1 cellular context compared by ENCODE assay signal in genomic region chr1:248872752-248873408, GRCh38.
TF ChIP-seq lines count a peak whose summit lies in the region.

No MANE protein-coding gene starts in this region.

TF ChIP-seq in GM12878, 131 proteins besides CTCF, POLR2A, EP300 and RAD21 (continued from another document):
- 0 out of 2 replicates have a peak, but pooled peaks have one; percentile 23 for TF ChIP-seq RAD51 (IDR thresholded peaks at IDR 0.05)
- no peak for TF ChIP-seq MTA2 (IDR thresholded peaks at IDR 0.05; ENCODE audit: low read depth)
- no peak for TF ChIP-seq ZNF207 (IDR thresholded peaks at IDR 0.05; ENCODE audit: borderline replicate concordance)
- TF ChIP-seq CREB1 (IDR thresholded peaks at IDR 0.05; ENCODE audit: low read depth) = no peak
- TF ChIP-seq, protein P1, sequence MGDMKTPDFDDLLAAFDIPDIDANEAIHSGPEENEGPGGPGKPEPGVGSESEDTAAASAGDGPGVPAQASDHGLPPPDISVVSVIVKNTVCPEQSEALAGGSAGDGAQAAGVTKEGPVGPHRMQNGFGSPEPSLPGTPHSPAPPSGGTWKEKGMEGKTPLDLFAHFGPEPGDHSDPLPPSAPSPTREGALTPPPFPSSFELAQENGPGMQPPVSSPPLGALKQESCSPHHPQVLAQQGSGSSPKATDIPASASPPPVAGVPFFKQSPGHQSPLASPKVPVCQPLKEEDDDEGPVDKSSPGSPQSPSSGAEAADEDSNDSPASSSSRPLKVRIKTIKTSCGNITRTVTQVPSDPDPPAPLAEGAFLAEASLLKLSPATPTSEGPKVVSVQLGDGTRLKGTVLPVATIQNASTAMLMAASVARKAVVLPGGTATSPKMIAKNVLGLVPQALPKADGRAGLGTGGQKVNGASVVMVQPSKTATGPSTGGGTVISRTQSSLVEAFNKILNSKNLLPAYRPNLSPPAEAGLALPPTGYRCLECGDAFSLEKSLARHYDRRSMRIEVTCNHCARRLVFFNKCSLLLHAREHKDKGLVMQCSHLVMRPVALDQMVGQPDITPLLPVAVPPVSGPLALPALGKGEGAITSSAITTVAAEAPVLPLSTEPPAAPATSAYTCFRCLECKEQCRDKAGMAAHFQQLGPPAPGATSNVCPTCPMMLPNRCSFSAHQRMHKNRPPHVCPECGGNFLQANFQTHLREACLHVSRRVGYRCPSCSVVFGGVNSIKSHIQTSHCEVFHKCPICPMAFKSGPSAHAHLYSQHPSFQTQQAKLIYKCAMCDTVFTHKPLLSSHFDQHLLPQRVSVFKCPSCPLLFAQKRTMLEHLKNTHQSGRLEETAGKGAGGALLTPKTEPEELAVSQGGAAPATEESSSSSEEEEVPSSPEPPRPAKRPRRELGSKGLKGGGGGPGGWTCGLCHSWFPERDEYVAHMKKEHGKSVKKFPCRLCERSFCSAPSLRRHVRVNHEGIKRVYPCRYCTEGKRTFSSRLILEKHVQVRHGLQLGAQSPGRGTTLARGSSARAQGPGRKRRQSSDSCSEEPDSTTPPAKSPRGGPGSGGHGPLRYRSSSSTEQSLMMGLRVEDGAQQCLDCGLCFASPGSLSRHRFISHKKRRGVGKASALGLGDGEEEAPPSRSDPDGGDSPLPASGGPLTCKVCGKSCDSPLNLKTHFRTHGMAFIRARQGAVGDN (IDR thresholded peaks at IDR 0.05) = peak; percentile 55; the same call in 1 of the 2 replicates
- peak; percentile 35 for TF ChIP-seq KLF5 (IDR thresholded peaks at IDR 0.05; ENCODE audit: partially characterized antibody)
- TF ChIP-seq, protein P2, sequence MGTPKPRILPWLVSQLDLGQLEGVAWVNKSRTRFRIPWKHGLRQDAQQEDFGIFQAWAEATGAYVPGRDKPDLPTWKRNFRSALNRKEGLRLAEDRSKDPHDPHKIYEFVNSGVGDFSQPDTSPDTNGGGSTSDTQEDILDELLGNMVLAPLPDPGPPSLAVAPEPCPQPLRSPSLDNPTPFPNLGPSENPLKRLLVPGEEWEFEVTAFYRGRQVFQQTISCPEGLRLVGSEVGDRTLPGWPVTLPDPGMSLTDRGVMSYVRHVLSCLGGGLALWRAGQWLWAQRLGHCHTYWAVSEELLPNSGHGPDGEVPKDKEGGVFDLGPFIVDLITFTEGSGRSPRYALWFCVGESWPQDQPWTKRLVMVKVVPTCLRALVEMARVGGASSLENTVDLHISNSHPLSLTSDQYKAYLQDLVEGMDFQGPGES (IDR thresholded peaks at IDR 0.05) = no peak
- no peak for TF ChIP-seq FOXM1 (IDR thresholded peaks at IDR 0.05; ENCODE audit: low read depth, low read length)
- TF ChIP-seq CBX3 (IDR thresholded peaks at IDR 0.05; ENCODE audit: borderline replicate concordance, low read depth) = no peak
- peak in 1 of 2 experiments; percentile 62; a peak in 1 of 3 replicates for TF ChIP-seq EGR1 (IDR thresholded peaks at IDR 0.05; ENCODE audit: borderline replicate concordance in 1 of 2, low read depth in 2 of 2, low read length in 2 of 2)
- TF ChIP-seq ZNF24 (IDR thresholded peaks at IDR 0.05) = no peak
- TF ChIP-seq RELA (IDR thresholded peaks at IDR 0.05; ENCODE audit: borderline replicate concordance, partially characterized antibody) = no peak
- TF ChIP-seq GATAD2B (conservative IDR thresholded peaks at IDR 0.05; ENCODE audit: low read depth) = no peak
- no peak for TF ChIP-seq RBBP5 (conservative IDR thresholded peaks at IDR 0.05)
- no peak for TF ChIP-seq TAF1 (IDR thresholded peaks at IDR 0.05; ENCODE audit: borderline replicate concordance, low read depth, low read length)
- TF ChIP-seq ASH2L (IDR thresholded peaks at IDR 0.05; ENCODE audit: borderline replicate concordance, low read depth) = no peak
- no peak for TF ChIP-seq MYC (IDR thresholded peaks at IDR 0.05; ENCODE audit: insufficient read depth, insufficient read length, insufficient replicate concordance, low read length, severe bottlenecking)
- TF ChIP-seq TBL1XR1 (IDR thresholded peaks at IDR 0.05; ENCODE audit: low read depth, low read length) = no peak
- 0 out of 2 replicates have a peak, but pooled peaks have one; percentile 19 for TF ChIP-seq IRF4 (IDR thresholded peaks at IDR 0.05; ENCODE audit: low read depth, low read length)
- no peak for TF ChIP-seq ZBTB11 (CRISPR knock-in tag; IDR thresholded peaks at IDR 0.05)
- no peak for TF ChIP-seq E2F8 (IDR thresholded peaks at IDR 0.05; ENCODE audit: low read depth, partially characterized antibody)
- no peak for TF ChIP-seq SIN3A (IDR thresholded peaks at IDR 0.05; ENCODE audit: low read depth, low read length)
- TF ChIP-seq SUPT20H (IDR thresholded peaks at IDR 0.05; ENCODE audit: borderline replicate concordance, control insufficient read depth, low read depth, low read length) = no peak
- no peak for TF ChIP-seq ETV6 (conservative IDR thresholded peaks at IDR 0.05 in 1 of 2, IDR thresholded peaks at IDR 0.05 in 1 of 2; ENCODE audit: borderline replicate concordance in 1 of 2, low read depth in 1 of 2)
- no peak for TF ChIP-seq BCL11A (IDR thresholded peaks at IDR 0.05; ENCODE audit: low read depth, low read length)
- no peak for TF ChIP-seq PAX5 (IDR thresholded peaks at IDR 0.05; ENCODE audit: borderline replicate concordance, low read depth, low read length)
- TF ChIP-seq ZNF217 (IDR thresholded peaks at IDR 0.05) = peak; percentile 93
- no peak for TF ChIP-seq YBX1 (IDR thresholded peaks at IDR 0.05)
